ENCODE assay signal across 12 cellular contexts in genomic region chr3:58019343-58019742, GRCh38. TPM values are rescaled to one million over a fixed set of nuclear protein-coding genes. Genes with fewer than 3 reads are reported as not detected.
DNase-seq lines count a peak whose midpoint lies in the region; FAIRE-seq and TF ChIP-seq lines count a peak whose summit lies in the region.
"Had no signal": no experiment of that assay in that cellular context is flagged by ENCODE, and none has a peak within 500 bp of the region (broad histone marks: within the 10 kb centered on the region; RNA-seq: fewer than 3 reads in every experiment).

No MANE protein-coding gene starts in this region.

- no peaks in the 10 kb centered on the region for H3K36me3 Mint-ChIP-seq in activated naive CD4-positive, alpha-beta T cell treated with anti-CD3 and anti-CD28 coated beads, Interleukin-2, amount 50 U/mL, for 24 hours
- peaks cover 2% of the 10 kb centered on the region for H3K36me3 Mint-ChIP-seq in astrocyte (ENCODE audit: low read depth, unreplicated experiment)

- no peaks in the 10 kb centered on the region for H3K9me3 ChIP-seq in astrocyte (ENCODE audit: insufficient read depth, low read depth, low read length)
- no peaks in the 10 kb centered on the region for H3K9me3 ChIP-seq in thyroid gland
- H3K9me3 ChIP-seq in testis = no peaks in the 10 kb centered on the region
- no peaks in the 10 kb centered on the region for H3K9me3 ChIP-seq in HAP-1

- no peaks in the 10 kb centered on the region for H3K27me3 Mint-ChIP-seq in activated naive CD4-positive, alpha-beta T cell treated with anti-CD3 and anti-CD28 coated beads, Interleukin-2, amount 50 U/mL, for 24 hours
- H3K27me3 Mint-ChIP-seq in astrocyte (ENCODE audit: low read depth, unreplicated experiment) = no peaks in the 10 kb centered on the region

- H2AFZ ChIP-seq in astrocyte (ENCODE audit: low read depth, low read length) = no peak overlapping the region

- no peak overlapping the region for H2BK120ac ChIP-seq in mesendoderm (ENCODE audit: low read depth, low read length)

- no peak for DNase-seq in activated naive CD4-positive, alpha-beta T cell treated with anti-CD3 and anti-CD28 coated beads, Interleukin-2, amount 50 U/mL, for 16 hours
- DNase-seq in astrocyte (ENCODE audit: low read depth) (no peak), mesendoderm (no peak), thyroid gland (no peak), testis (no peak), HAP-1 (ENCODE audit: low spot score in 2 of 2) (no peak), NCI-H748 treated with DMSO at 0.1 percent for 48 hours (lab: John Stamatoyannopoulos, UW) (no peak)
- DNase-seq: DMS79, HFFc6, NCI-H187 treated with DMSO at 0.1 percent for 48 hours had no signal

- H2BK5ac ChIP-seq in mesendoderm (ENCODE audit: low read length) = no peak overlapping the region

- intact Hi-C loops in thyroid gland (cut with DNase I) (loop anchor here (10.0 kb wide), 1 partner anchor 95 kb away; no protein-coding TSS in a partner anchor), testis (cut with DNase I; ENCODE audit: low total_unique reads) (loop anchor here (10.0 kb wide), 1 partner anchor 145 kb away; no protein-coding TSS in a partner anchor)

- peaks cover 50% of the 10 kb centered on the region for H3K4me1 Mint-ChIP-seq in activated naive CD4-positive, alpha-beta T cell treated with anti-CD3 and anti-CD28 coated beads, Interleukin-2, amount 50 U/mL, for 24 hours
- peaks cover 68% of the 10 kb centered on the region for H3K4me1 Mint-ChIP-seq in astrocyte (ENCODE audit: low read depth, unreplicated experiment)

- no peak overlapping the region for H3K4me2 ChIP-seq in astrocyte (ENCODE audit: low read length)
- no peak overlapping the region for H3K4me2 ChIP-seq in mesendoderm (ENCODE audit: low read length)

- in situ Hi-C loops in HAP-1 (cut with MboI; ENCODE audit: low sequenced_read_pairs) = no loop called here

- WGBS in mesendoderm (ENCODE audit: extremely low coverage, insufficient coverage, low lambda C conversion rate) = no CpG with 5 or more reads among the region's 1 CpG
- 86 to 93% methylated on average over 1 of the region's 1 CpG for WGBS in thyroid gland, 2 donors
- 81 to 93% methylated on average over 1 of the region's 1 CpG for WGBS in testis, 2 donors

- no peak overlapping the region for H4K5ac ChIP-seq in mesendoderm (ENCODE audit: low read length)

- H3K79me2 ChIP-seq in astrocyte (ENCODE audit: insufficient read depth, low read length) (peaks cover 99% of the 10 kb centered on the region), mesendoderm (ENCODE audit: control insufficient read depth, insufficient read depth, low read length) (peaks cover 65% of the 10 kb centered on the region)

- H2BK15ac ChIP-seq in mesendoderm (replicated peaks; ENCODE audit: low read depth) = no peak overlapping the region

- H3K4me3 Mint-ChIP-seq in activated naive CD4-positive, alpha-beta T cell treated with anti-CD3 and anti-CD28 coated beads, Interleukin-2, amount 50 U/mL, for 24 hours = no peak overlapping the region
- H3K4me3 Mint-ChIP-seq in astrocyte (ENCODE audit: unreplicated experiment) = peak overlapping the region; percentile 8
- H3K4me3 Mint-ChIP-seq: HFFc6 had no signal

- H3K36me3 ChIP-seq in astrocyte (ENCODE audit: insufficient read depth, low read length) = no peaks in the 10 kb centered on the region
- H3K36me3 ChIP-seq in mesendoderm (ENCODE audit: control insufficient read depth, insufficient read depth, low read length) = no peaks in the 10 kb centered on the region
- no peaks in the 10 kb centered on the region for H3K36me3 ChIP-seq in thyroid gland
- H3K36me3 ChIP-seq in testis (ENCODE audit: low read depth, missing control alignments) = no peaks in the 10 kb centered on the region
- no peaks in the 10 kb centered on the region for H3K36me3 ChIP-seq in HAP-1 (replicated peaks)

- H3K23ac ChIP-seq in mesendoderm (ENCODE audit: low read length) = peak overlapping the region; percentile 60

- H4K20me1 ChIP-seq in astrocyte (ENCODE audit: insufficient read depth, low read length) = peaks cover 93% of the 10 kb centered on the region

- H3K27ac Mint-ChIP-seq in activated naive CD4-positive, alpha-beta T cell treated with anti-CD3 and anti-CD28 coated beads, Interleukin-2, amount 50 U/mL, for 24 hours = peak overlapping the region; percentile 35
- H3K27ac Mint-ChIP-seq in astrocyte (ENCODE audit: unreplicated experiment) = peak overlapping the region; percentile 90

- H3K27me3 ChIP-seq in astrocyte (ENCODE audit: insufficient read depth, low read length) = no peaks in the 10 kb centered on the region
- H3K27me3 ChIP-seq in mesendoderm (ENCODE audit: insufficient read depth, low read length, poor library complexity) = no peaks in the 10 kb centered on the region
- no peaks in the 10 kb centered on the region for H3K27me3 ChIP-seq in thyroid gland
- H3K27me3 ChIP-seq in testis = no peaks in the 10 kb centered on the region
- no peaks in the 10 kb centered on the region for H3K27me3 ChIP-seq in HAP-1 (ENCODE audit: low read depth)

- TF ChIP-seq POLR2A in thyroid gland (IDR thresholded peaks at IDR 0.05) (no peak), testis (IDR thresholded peaks at IDR 0.05) (no peak)

- H3K27ac ChIP-seq in astrocyte (ENCODE audit: low read depth, low read length) (no peak overlapping the region), mesendoderm (ENCODE audit: low read depth, low read length) (no peak overlapping the region), thyroid gland (peak overlapping the region; percentile 82 to 97 (median 93)), testis (peak overlapping the region in 1 of 2 donors; percentile 33)

- no peak overlapping the region for H3K4me3 ChIP-seq in astrocyte (ENCODE audit: insufficient read depth, low read depth, low read length)
- H3K4me3 ChIP-seq in mesendoderm (ENCODE audit: low read length) = no peak overlapping the region
- H3K4me3 ChIP-seq in thyroid gland (replicated peaks in 1 of 3) = no peak overlapping the region
- no peak overlapping the region for H3K4me3 ChIP-seq in testis
- H3K4me3 ChIP-seq in HAP-1 = no peak overlapping the region

- H4K8ac ChIP-seq in mesendoderm (ENCODE audit: low read depth, low read length) = no peak overlapping the region

- H3K4me1 ChIP-seq in astrocyte (ENCODE audit: insufficient read depth, low read length) (peaks cover 15% of the 10 kb centered on the region), mesendoderm (ENCODE audit: control insufficient read depth, low read depth, low read length) (peaks cover 28% of the 10 kb centered on the region), thyroid gland (peaks cover 60 to 78% of the 10 kb centered on the region in 2 donors), testis (peaks cover 40% of the 10 kb centered on the region), HAP-1 (peaks cover 10% of the 10 kb centered on the region)

- no peak overlapping the region for H2AK5ac ChIP-seq in mesendoderm (ENCODE audit: low read length)

- no peak overlapping the region for H3K9ac ChIP-seq in astrocyte (ENCODE audit: low read length)
- no peak overlapping the region for H3K9ac ChIP-seq in mesendoderm (ENCODE audit: low read length)

- no peak overlapping the region for H3K4ac ChIP-seq in mesendoderm (ENCODE audit: low read depth, low read length)

- no peak for FAIRE-seq in astrocyte (lab: Jason Lieb, UNC)
- FAIRE-seq: GM12892 had no signal

- H3K56ac ChIP-seq in mesendoderm (ENCODE audit: low read length) = no peak overlapping the region

- H3K79me1 ChIP-seq in mesendoderm (ENCODE audit: low read length) = peaks cover 18% of the 10 kb centered on the region

- no peak overlapping the region for H3K18ac ChIP-seq in mesendoderm (ENCODE audit: low read length)

- no peak for TF ChIP-seq CTCF in astrocyte (IDR thresholded peaks at IDR 0.05; ENCODE audit: insufficient read depth, low read depth, low read length)
- no peak for TF ChIP-seq CTCF in thyroid gland (IDR thresholded peaks at IDR 0.05)
- no peak for TF ChIP-seq CTCF in testis (IDR thresholded peaks at IDR 0.05)

- H3K9me3 Mint-ChIP-seq in activated naive CD4-positive, alpha-beta T cell treated with anti-CD3 and anti-CD28 coated beads, Interleukin-2, amount 50 U/mL, for 24 hours = no peaks in the 10 kb centered on the region
- H3K9me3 Mint-ChIP-seq in astrocyte (ENCODE audit: unreplicated experiment) = no peaks in the 10 kb centered on the region
- H3K9me3 Mint-ChIP-seq: HFFc6 had no signal

RNA-seq across cellular contexts. Expression of gene FLNB, which starts 11.1 kb away (rescaled TPM):
- total RNA-seq in astrocyte (434 and 521 TPM in 2 replicates), thyroid gland (100 to 1,000 TPM; 164 to 258 (median 242) TPM), testis (100 to 1,000 TPM; 166 to 199 TPM)
- polyA plus RNA-seq in mesendoderm (2013, experiment 1 of 2) = 26.8 TPM
- polyA plus RNA-seq in mesendoderm (2013, experiment 2 of 2) = 26.5 TPM
- polyA plus RNA-seq in testis (ENCODE audit: insufficient read depth, low read depth, low replicate concordance) = 105 TPM

Comparison
In these comparisons a context has a peak if more than half of its experiments do, and no peak if none do; other contexts are left out.
1. H3K27ac ChIP-seq: peak in thyroid gland (3 of 3); none in astrocyte (single experiment) and mesendoderm (single experiment).